In the genomic region with DNA sequence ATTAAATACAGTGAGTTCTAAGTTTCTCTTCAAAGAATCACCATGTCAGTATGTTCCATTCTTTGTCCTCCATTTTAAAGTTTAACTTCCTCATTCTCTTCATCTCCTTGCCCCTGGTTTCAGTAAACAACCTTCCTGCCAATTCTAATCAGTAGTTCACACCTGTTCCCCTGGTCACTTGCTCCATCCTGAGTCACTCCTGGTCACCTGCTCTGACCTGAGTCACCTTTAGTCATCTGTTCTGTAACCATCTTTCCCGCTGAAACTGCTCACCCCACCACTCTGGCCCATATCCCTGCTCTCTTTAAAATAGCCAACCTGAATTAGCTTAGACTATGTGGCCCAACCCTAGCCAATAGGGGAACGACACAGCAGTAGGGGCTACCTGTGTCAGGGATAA, we compare ENCODE assay signal across 24 cellular contexts.
"Had no signal": no experiment of that assay in that cellular context is flagged by ENCODE, and none has a peak within 500 bp of the region (broad histone marks: within the 10 kb centered on the region; RNA-seq: fewer than 3 reads in every experiment).

No MANE protein-coding gene starts in this region.

- H3K36me3 Mint-ChIP-seq: mesothelial cell of epicardium had no signal

- H3K27ac ChIP-seq: colonic mucosa, esophagus muscularis mucosa, foreskin keratinocyte, gastroesophageal sphincter, heart right ventricle, left ventricle myocardium inferior, lower lobe of right lung had no signal

- FAIRE-seq: endothelial cell of umbilical vein, frontal cortex, islet of Langerhans, keratinocyte had no signal

- H3K27me3 ChIP-seq: colonic mucosa, esophagus muscularis mucosa, foreskin keratinocyte, gastroesophageal sphincter, heart right ventricle had no signal

- H3K4me3 ChIP-seq: colonic mucosa, esophagus muscularis mucosa, gastroesophageal sphincter, heart right ventricle, left ventricle myocardium inferior, lower lobe of right lung, mucosa of descending colon had no signal

- H3K4me1 Mint-ChIP-seq: mesothelial cell of epicardium; naive B cell; naive thymus-derived CD8-positive, alpha-beta T cell had no signal

- ATAC-seq: effector memory CD8-positive, alpha-beta T cell; foreskin keratinocyte; gastroesophageal sphincter; heart right ventricle; left colon; left lobe of liver; lower lobe of right lung; mucosa of descending colon; naive thymus-derived CD8-positive, alpha-beta T cell had no signal

- H3K36me3 ChIP-seq: colonic mucosa, esophagus muscularis mucosa, gastroesophageal sphincter, heart right ventricle, left ventricle myocardium inferior, lower lobe of right lung had no signal

- H3K9me3 ChIP-seq: colonic mucosa had no signal

- H3K4me3 Mint-ChIP-seq: dendritic cell treated with granulocyte-macrophage colony-stimulating factor and Interleukin-4, amounts not matched to agents 40 ng/mL and 50 ng/mL, for 4 days; effector memory CD8-positive, alpha-beta T cell; mesothelial cell of epicardium; naive thymus-derived CD8-positive, alpha-beta T cell had no signal

- H3K27ac Mint-ChIP-seq: dendritic cell treated with granulocyte-macrophage colony-stimulating factor and Interleukin-4, amounts not matched to agents 40 ng/mL and 50 ng/mL, for 4 days; effector memory CD8-positive, alpha-beta T cell; mesothelial cell of epicardium; naive B cell; naive thymus-derived CD8-positive, alpha-beta T cell had no signal

- DNase-seq: colonic mucosa; cortex of kidney; effector CD8-positive, alpha-beta T cell; effector memory CD8-positive, alpha-beta T cell; head of caudate nucleus; heart right ventricle; hippocampal formation; left colon; left ventricle myocardium inferior; lower lobe of right lung; mesenchymal stem cell; mucosa of descending colon; naive B cell; naive thymus-derived CD8-positive, alpha-beta T cell had no signal

- H3K27me3 Mint-ChIP-seq: dendritic cell treated with granulocyte-macrophage colony-stimulating factor and Interleukin-4, amounts not matched to agents 40 ng/mL and 50 ng/mL, for 4 days; effector memory CD8-positive, alpha-beta T cell; naive B cell had no signal

- H3K4me1 ChIP-seq: colonic mucosa, esophagus muscularis mucosa, foreskin keratinocyte, gastroesophageal sphincter, heart right ventricle, left ventricle myocardium inferior, lower lobe of right lung had no signal
